ENCODE assay signal across 9 cellular contexts in genomic region chr6:32148722-32149576, GRCh38. TPM values are rescaled to one million over a fixed set of nuclear protein-coding genes. Genes with fewer than 3 reads are reported as not detected.
DNase-seq lines count a peak whose midpoint lies in the region; ATAC-seq, FAIRE-seq and TF ChIP-seq lines count a peak whose summit lies in the region.
"Had no signal": no experiment of that assay in that cellular context is flagged by ENCODE, and none has a peak within 500 bp of the region (broad histone marks: within the 10 kb centered on the region; RNA-seq: fewer than 3 reads in every experiment).

No MANE protein-coding gene starts in this region.

- no peak overlapping the region for H3K9ac ChIP-seq in Karpas-422 (ENCODE audit: low read length)

- 18 to 45% (median 33%) methylated on average over 61 to 64 of the region's 64 CpGs for WGBS in heart left ventricle, 4 donors
- 38 to 46% (median 46%) methylated on average over 63 to 64 of the region's 64 CpGs for WGBS in small intestine, 3 donors

- peak; percentile 44 for DNase-seq in Karpas-422
- DNase-seq in activated T-cell treated with anti-CD3 and anti-CD28 coated beads, Interleukin-2, amount 50 U/mL, for 72 hours: peak; percentile 84 to 86
- peak in 4 of 5 donors; percentile 58 to 78 (median 62) for DNase-seq in heart left ventricle
- DNase-seq in small intestine: peak; percentile 86
- no peak for DNase-seq in frontal cortex (ENCODE audit: low spot score in 2 of 2)
- DNase-seq in NCI-H2171 treated with DMSO at 0.1 percent for 48 hours (lab: John Stamatoyannopoulos, UW): no peak

- H3K27me3 ChIP-seq in Karpas-422 (ENCODE audit: low read length) (no peaks in the 10 kb centered on the region), heart left ventricle (peaks cover 0 to 48% (median 6%) of the 10 kb centered on the region in 9 donors), small intestine (ENCODE audit: control insufficient read depth in 2 of 2, insufficient read depth in 2 of 2, low read length in 2 of 2) (peaks cover 0 to 2% of the 10 kb centered on the region in 2 donors)

- no peak overlapping the region for H2AFZ ChIP-seq in Karpas-422 (ENCODE audit: low read length)

- H3K9me3 ChIP-seq in Karpas-422 (ENCODE audit: low read length): no peaks in the 10 kb centered on the region
- no peaks in the 10 kb centered on the region for H3K9me3 ChIP-seq in heart left ventricle
- no peaks in the 10 kb centered on the region for H3K9me3 ChIP-seq in small intestine (ENCODE audit: control insufficient read depth, low read depth)

- H3K9me2 ChIP-seq in Karpas-422 (replicated peaks; ENCODE audit: insufficient read depth, low read length): no peaks in the 10 kb centered on the region

- H3K27ac Mint-ChIP-seq in activated T-cell treated with anti-CD3 and anti-CD28 coated beads, Interleukin-2, amount 50 U/mL, for 72 hours: no peak overlapping the region

- H3K27ac ChIP-seq in Karpas-422 (ENCODE audit: low read length) (no peak overlapping the region), heart left ventricle (no peak overlapping the region), small intestine (ENCODE audit: low read depth in 1 of 2, low read length in 1 of 2) (no peak overlapping the region)

- no peak overlapping the region for H3K4me3 ChIP-seq in Karpas-422 (ENCODE audit: low read length)
- peak overlapping the region in 9 of 12 donors; percentile 24 to 42 (median 34) for H3K4me3 ChIP-seq in heart left ventricle
- H3K4me3 ChIP-seq in small intestine (ENCODE audit: low read depth in 1 of 2, low read length in 2 of 2): peak overlapping the region in 1 of 2 donors; percentile 31

- intact Hi-C loops in heart left ventricle (cut with DNase I): no loop called here

- no peaks in the 10 kb centered on the region for H3K9me3 Mint-ChIP-seq in activated T-cell treated with anti-CD3 and anti-CD28 coated beads, Interleukin-2, amount 50 U/mL, for 72 hours

- ATAC-seq in activated T-cell treated with anti-CD3 and anti-CD28 coated beads, Interleukin-2, amount 50 U/mL, for 72 hours (replicated peaks in 1 of 2): peak; percentile 86
- peak in 3 of 4 donors; percentile 41 to 64 (median 55) for ATAC-seq in heart left ventricle
- no peak for ATAC-seq in GM21619 (IDR thresholded peaks at IDR 0.05; ENCODE audit: unreplicated experiment)
- ATAC-seq in HG02973 (IDR thresholded peaks at IDR 0.05; ENCODE audit: unreplicated experiment): no peak

- H3K36me3 ChIP-seq in Karpas-422 (ENCODE audit: insufficient read depth, low read length) (no peaks in the 10 kb centered on the region), heart left ventricle (peaks cover 0 to 5% (median 0%) of the 10 kb centered on the region in 9 donors), small intestine (ENCODE audit: control insufficient read depth in 2 of 2, insufficient read depth in 2 of 2, low read length in 2 of 2) (no peaks in the 10 kb centered on the region)

- peaks cover 49% of the 10 kb centered on the region for H3K4me1 Mint-ChIP-seq in activated T-cell treated with anti-CD3 and anti-CD28 coated beads, Interleukin-2, amount 50 U/mL, for 72 hours (ENCODE audit: low read depth)

- no peak overlapping the region for H3K4me2 ChIP-seq in Karpas-422 (ENCODE audit: low read depth, low read length, poor library complexity, severe bottlenecking)

- no peaks in the 10 kb centered on the region for H4K20me1 ChIP-seq in Karpas-422 (ENCODE audit: insufficient read depth, low read depth, low read length)

- no peak for TF ChIP-seq POLR2A in heart left ventricle (IDR thresholded peaks at IDR 0.05)

- TF ChIP-seq CTCF in heart left ventricle (IDR thresholded peaks at IDR 0.05): peak in 5 of 12 donors; percentile 8 to 16 (median 12)

- H3K4me3 Mint-ChIP-seq in activated T-cell treated with anti-CD3 and anti-CD28 coated beads, Interleukin-2, amount 50 U/mL, for 72 hours: peak overlapping the region; percentile 83 to 91

- peaks cover 37% of the 10 kb centered on the region for H3K27me3 Mint-ChIP-seq in activated T-cell treated with anti-CD3 and anti-CD28 coated beads, Interleukin-2, amount 50 U/mL, for 72 hours (ENCODE audit: low read depth)

- no peaks in the 10 kb centered on the region for H3K79me2 ChIP-seq in Karpas-422 (ENCODE audit: low read length)

- peaks cover 11% of the 10 kb centered on the region for H3K4me1 ChIP-seq in Karpas-422 (ENCODE audit: low read length)
- peaks cover 0 to 31% (median 14%) of the 10 kb centered on the region in 12 donors for H3K4me1 ChIP-seq in heart left ventricle
- H3K4me1 ChIP-seq in small intestine (ENCODE audit: control insufficient read depth in 2 of 2, insufficient read depth in 1 of 2, low read depth in 1 of 2, low read length in 1 of 2): no peaks in the 10 kb centered on the region

- H3K36me3 Mint-ChIP-seq in activated T-cell treated with anti-CD3 and anti-CD28 coated beads, Interleukin-2, amount 50 U/mL, for 72 hours (ENCODE audit: insufficient read depth in 2 of 2): no peaks in the 10 kb centered on the region

- FAIRE-seq in small intestine (lab: Jason Lieb, UNC) (no peak), frontal cortex (lab: Jason Lieb, UNC) (no peak)
- FAIRE-seq: colon had no signal

RNA-seq across cellular contexts. Expression of gene PRRT1, which starts 2.8 kb away (rescaled TPM):
- total RNA-seq in Karpas-422 (2014; rRNA removed; shearing (Covaris generic); ENCODE audit: low replicate concordance): 0.29 and 0.75 TPM in 2 replicates
- 1 to 10 TPM in 1 of 2 donors, under 1 TPM in 1; 0.83 to 1.2 TPM for total RNA-seq in activated T-cell treated with anti-CD3 and anti-CD28 coated beads, Interleukin-2, amount 50 U/mL, for 72 hours
- total RNA-seq in heart left ventricle (1 to 10 TPM in 1 of 9 donors, under 1 TPM in 8; 0.28 to 1.1 (median 0.61) TPM), frontal cortex (0.41 TPM)
- polyA plus RNA-seq in heart left ventricle (under 1 TPM; 0.82 to 0.95 TPM), small intestine (1 to 10 TPM in 2 of 3 donors, not detected in 1; 1.4 to 4.6 TPM)

RNA-seq across cellular contexts. Expression of gene PPT2, which starts 5.0 kb away (rescaled TPM):
- total RNA-seq in Karpas-422 (2014; rRNA removed; shearing (Covaris generic); ENCODE audit: low replicate concordance): 14.4 and 27.9 TPM in 2 replicates
- 10 to 100 TPM; 17.9 to 18.2 TPM for total RNA-seq in activated T-cell treated with anti-CD3 and anti-CD28 coated beads, Interleukin-2, amount 50 U/mL, for 72 hours
- total RNA-seq in heart left ventricle: 10 to 100 TPM; 17.1 to 34.0 (median 22.7) TPM
- polyA plus RNA-seq in heart left ventricle: 10 to 100 TPM; 13.1 to 21.6 TPM
- 10 to 100 TPM in 1 of 3 donors, 1 to 10 TPM in 2; 3.1 to 16.2 (median 4.3) TPM for polyA plus RNA-seq in small intestine
- total RNA-seq in frontal cortex: 9.8 TPM

RNA-seq across cellular contexts. Expression of gene EGFL8, which starts 15.4 kb away (rescaled TPM):
- total RNA-seq in Karpas-422 (2014; rRNA removed; shearing (Covaris generic); ENCODE audit: low replicate concordance): 3.7 and 4.9 TPM in 2 replicates
- total RNA-seq in activated T-cell treated with anti-CD3 and anti-CD28 coated beads, Interleukin-2, amount 50 U/mL, for 72 hours: 10 to 100 TPM in 1 of 2 donors, 1 to 10 TPM in 1; 9.6 to 11.2 TPM
- total RNA-seq in heart left ventricle (10 to 100 TPM in 2 of 9 donors, 1 to 10 TPM in 7; 2.4 to 11.2 (median 6.1) TPM), frontal cortex (5.7 TPM)
- polyA plus RNA-seq in heart left ventricle (1 to 10 TPM; 4.3 to 8.1 TPM), small intestine (10 to 100 TPM in 2 of 3 donors, 1 to 10 TPM in 1; 7.8 to 14.1 (median 11.6) TPM)

RNA-seq across cellular contexts. Expression of gene FKBPL, which starts 18.9 kb away (rescaled TPM):
- 7.0 and 12.4 TPM in 2 replicates for total RNA-seq in Karpas-422 (2014; rRNA removed; shearing (Covaris generic); ENCODE audit: low replicate concordance)
- 1 to 10 TPM; 6.9 to 9.1 TPM for total RNA-seq in activated T-cell treated with anti-CD3 and anti-CD28 coated beads, Interleukin-2, amount 50 U/mL, for 72 hours
- total RNA-seq in heart left ventricle (1 to 10 TPM; 1.3 to 3.7 (median 2.9) TPM), frontal cortex (4.5 TPM)
- polyA plus RNA-seq in heart left ventricle (1 to 10 TPM; 2.9 to 9.3 TPM), small intestine (1 to 10 TPM; 4.6 to 9.7 (median 9.4) TPM)

RNA-seq across cellular contexts. Expression of gene ATF6B, which starts 20.9 kb away (rescaled TPM):
- total RNA-seq in Karpas-422 (2014; rRNA removed; shearing (Covaris generic); ENCODE audit: low replicate concordance): 51.3 and 62.5 TPM in 2 replicates
- total RNA-seq in activated T-cell treated with anti-CD3 and anti-CD28 coated beads, Interleukin-2, amount 50 U/mL, for 72 hours: 100 to 1,000 TPM in 1 of 2 donors, 10 to 100 TPM in 1; 99.9 to 105 TPM
- 10 to 100 TPM; 11.1 to 56.8 (median 28.7) TPM for total RNA-seq in heart left ventricle
- 10 to 100 TPM; 26.8 to 28.8 TPM for polyA plus RNA-seq in heart left ventricle
- 10 to 100 TPM; 15.4 to 70.6 (median 21.0) TPM for polyA plus RNA-seq in small intestine
- 13.0 TPM for total RNA-seq in frontal cortex

Comparison
In these comparisons a context has a peak if more than half of its experiments do, and no peak if none do; other contexts are left out.
1. DNase-seq: peak in Karpas-422 (single experiment), activated T-cell treated with anti-CD3 and anti-CD28 coated beads, Interleukin-2, amount 50 U/mL, for 72 hours (2 of 2), heart left ventricle (4 of 5) and small intestine (single experiment); none in frontal cortex (0 of 2) and NCI-H2171 treated with DMSO at 0.1 percent for 48 hours (single experiment).
2. ATAC-seq: peak in activated T-cell treated with anti-CD3 and anti-CD28 coated beads, Interleukin-2, amount 50 U/mL, for 72 hours (2 of 2) and heart left ventricle (3 of 4); none in GM21619 (single experiment) and HG02973 (single experiment).